In genomic region chr1:226596531-226597165, GRCh38 we compare ENCODE assay signal across 1 cellular context.
TF ChIP-seq lines count a peak whose summit lies in the region.

No MANE protein-coding gene starts in this region.

TF ChIP-seq in K562, 482 proteins besides CTCF, POLR2A, EP300 and RAD21 (continued from another document):
- TF ChIP-seq TSHZ1 (CRISPR knock-in tag; IDR thresholded peaks at IDR 0.05) (no peak), E2F1 (CRISPR knock-in tag; IDR thresholded peaks at IDR 0.05) (no peak), E2F3 (CRISPR knock-in tag; IDR thresholded peaks at IDR 0.05) (no peak), ZNF212 (CRISPR knock-in tag; IDR thresholded peaks at IDR 0.05) (no peak), DEAF1 (CRISPR knock-in tag; IDR thresholded peaks at IDR 0.05) (no peak), LARP7 (IDR thresholded peaks at IDR 0.05) (no peak), PBX2 (CRISPR knock-in tag; IDR thresholded peaks at IDR 0.05; ENCODE audit: low read depth) (no peak), PBX2 (tag; conservative IDR thresholded peaks at IDR 0.05; ENCODE audit: low read depth) (no peak), BRCA1 (IDR thresholded peaks at IDR 0.05) (no peak), BRCA1 (CRISPR knock-in tag; IDR thresholded peaks at IDR 0.05) (no peak), ZBTB8A (IDR thresholded peaks at IDR 0.05; ENCODE audit: partially characterized antibody) (no peak), NCOA2 (IDR thresholded peaks at IDR 0.05; ENCODE audit: partially characterized antibody in 2 of 2) (no peak), NFATC3 (IDR thresholded peaks at IDR 0.05) (no peak), ZNF592 (IDR thresholded peaks at IDR 0.05) (no peak)
